ENCODE assay signal across 14 cellular contexts in the genomic region with DNA sequence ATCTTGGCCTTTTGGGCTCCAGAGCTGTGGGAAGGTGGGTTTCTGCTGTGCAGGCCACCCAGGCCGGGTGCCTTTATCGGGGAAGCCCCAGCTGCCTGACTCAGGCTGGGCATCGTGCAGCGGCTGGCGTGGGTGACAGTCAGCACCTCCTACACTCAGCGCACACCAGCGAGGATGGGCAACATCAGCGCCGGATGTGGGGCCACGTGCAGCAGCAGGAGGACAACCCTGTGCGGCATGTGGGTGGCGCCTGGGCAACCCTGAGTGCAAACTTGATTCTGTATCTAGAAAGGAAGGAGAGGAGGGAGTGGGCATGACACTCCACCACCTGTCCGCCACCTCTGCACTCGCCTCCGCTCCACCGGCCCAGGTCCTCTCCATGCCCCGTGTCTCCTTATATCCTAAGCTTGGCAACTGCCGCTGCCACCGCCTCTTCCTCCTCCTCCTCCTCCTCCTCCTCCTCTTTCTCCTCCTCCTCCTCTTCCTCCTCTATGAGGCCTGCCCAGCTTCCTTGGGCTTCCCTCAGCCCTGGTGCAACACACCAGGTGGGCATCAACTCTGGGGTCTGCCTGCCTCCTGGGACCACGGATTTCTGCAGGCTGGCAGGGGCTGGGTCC.
DNase-seq lines count a peak whose midpoint lies in the region; ATAC-seq and TF ChIP-seq lines count a peak whose summit lies in the region.
"Had no signal": no experiment of that assay in that cellular context is flagged by ENCODE, and none has a peak within 500 bp of the region (broad histone marks: within the 10 kb centered on the region; RNA-seq: fewer than 3 reads in every experiment).

No MANE protein-coding gene starts in this region.

- no peaks in the 10 kb centered on the region for H3K4me1 ChIP-seq in CD8-positive, alpha-beta memory T cell (ENCODE audit: insufficient read depth, low read length)
- peaks cover 4 to 13% of the 10 kb centered on the region in 2 donors for H3K4me1 ChIP-seq in neuronal stem cell (ENCODE audit: control insufficient read depth in 2 of 2, insufficient read depth in 1 of 2, low read depth in 1 of 2, low read length in 2 of 2)

- no CpG with 5 or more reads among the region's 20 CpGs for WGBS in neuronal stem cell (ENCODE audit: extremely low coverage in 2 of 2, insufficient read length in 2 of 2, insufficient replicate concordance in 1 of 2), 2 donors
- WGBS in lower leg skin, 2 donors = 89 to 90% methylated on average over 19 to 20 of the region's 20 CpGs

- no peaks in the 10 kb centered on the region for H3K79me1 ChIP-seq in neuronal stem cell (ENCODE audit: low read depth, low read length)

- H3K9me3 ChIP-seq in CD8-positive, alpha-beta memory T cell (ENCODE audit: low read length) = no peaks in the 10 kb centered on the region
- H3K9me3 ChIP-seq in neuronal stem cell (replicated peaks in 1 of 2; ENCODE audit: control insufficient read depth in 2 of 2, insufficient read depth in 1 of 2, low read depth in 1 of 2, low read length in 2 of 2) = no peaks in the 10 kb centered on the region
- H3K9me3 ChIP-seq: testis had no signal

- H3K4me3 ChIP-seq in CD8-positive, alpha-beta memory T cell (ENCODE audit: low read length) = no peak overlapping the region
- no peak overlapping the region for H3K4me3 ChIP-seq in neuronal stem cell (ENCODE audit: low read length in 2 of 2)
- H3K4me3 ChIP-seq in lower leg skin (ENCODE audit: low read depth, poor library complexity, severe bottlenecking) = no peak overlapping the region
- H3K4me3 ChIP-seq: testis had no signal

- no peak for TF ChIP-seq CTCF in lower leg skin (IDR thresholded peaks at IDR 0.05)

- H2BK15ac ChIP-seq in neuronal stem cell (ENCODE audit: low read length) = peak overlapping the region; percentile 89

- no peaks in the 10 kb centered on the region for H3K27me3 ChIP-seq in CD8-positive, alpha-beta memory T cell (ENCODE audit: insufficient read depth, low read length, poor library complexity, severe bottlenecking)
- H3K27me3 ChIP-seq in neuronal stem cell (ENCODE audit: control insufficient read depth in 3 of 3, insufficient read depth in 3 of 3, low read depth in 1 of 3, low read length in 3 of 3) = peaks cover 0 to 29% (median 0%) of the 10 kb centered on the region in 3 experiments
- H3K27me3 ChIP-seq: testis had no signal

- H2BK12ac ChIP-seq in neuronal stem cell (ENCODE audit: low read length) = no peak overlapping the region

- TF ChIP-seq POLR2A in lower leg skin (IDR thresholded peaks at IDR 0.05) = no peak

- H2BK120ac ChIP-seq in neuronal stem cell (ENCODE audit: low read depth, low read length) = no peak overlapping the region

- no peak overlapping the region for H3K27ac ChIP-seq in CD8-positive, alpha-beta memory T cell (ENCODE audit: low read depth, low read length)
- no peak overlapping the region for H3K27ac ChIP-seq in neuronal stem cell (replicated peaks; ENCODE audit: low read length)
- H3K27ac ChIP-seq: testis had no signal

- H2AK5ac ChIP-seq in neuronal stem cell (ENCODE audit: low read depth, low read length) = no peak overlapping the region

- peak overlapping the region; percentile 50 for H3K9ac ChIP-seq in neuronal stem cell (ENCODE audit: low read depth, low read length, poor library complexity)

- no peaks in the 10 kb centered on the region for H3K36me3 Mint-ChIP-seq in activated CD4-positive, alpha-beta T cell treated with anti-CD3 and anti-CD28 coated beads for 36 hours (ENCODE audit: low read depth)
- H3K36me3 Mint-ChIP-seq in CD8-positive, alpha-beta memory T cell = peaks cover 0 to 4% (median 0%) of the 10 kb centered on the region in 3 donors

- H3K4me1 Mint-ChIP-seq in activated CD4-positive, alpha-beta T cell treated with anti-CD3 and anti-CD28 coated beads for 36 hours = no peaks in the 10 kb centered on the region
- peaks cover 0 to 11% (median 10%) of the 10 kb centered on the region in 3 donors for H3K4me1 Mint-ChIP-seq in CD8-positive, alpha-beta memory T cell

- peak; percentile 16 for ATAC-seq in activated CD4-positive, alpha-beta T cell treated with anti-CD3 and anti-CD28 coated beads for 36 hours

- CTCF ChIA-PET in activated CD4-positive, alpha-beta T cell treated with anti-CD3 and anti-CD28 coated beads for 36 hours (lab: Charles Lee) = no interaction called here
- CTCF ChIA-PET in CD8-positive, alpha-beta memory T cell (lab: Charles Lee) = no interaction called here

- intact Hi-C loops in activated CD4-positive, alpha-beta T cell treated with anti-CD3 and anti-CD28 coated beads for 36 hours (cut with DNase I, micrococcal nuclease) = no loop called here
- intact Hi-C loops in lower leg skin (cut with DNase I; ENCODE audit: low total_unique reads) = no loop called here

- H3K4me2 ChIP-seq in neuronal stem cell (ENCODE audit: insufficient read depth, low read length, poor library complexity, severe bottlenecking) = no peak overlapping the region

- peak overlapping the region; percentile 83 for H3K18ac ChIP-seq in neuronal stem cell (ENCODE audit: low read length)

- no peaks in the 10 kb centered on the region for H3K27me3 Mint-ChIP-seq in activated CD4-positive, alpha-beta T cell treated with anti-CD3 and anti-CD28 coated beads for 36 hours
- H3K27me3 Mint-ChIP-seq in CD8-positive, alpha-beta memory T cell = peaks cover 0 to 8% of the 10 kb centered on the region in 2 donors

- no peaks in the 10 kb centered on the region for H3K9me3 Mint-ChIP-seq in activated CD4-positive, alpha-beta T cell treated with anti-CD3 and anti-CD28 coated beads for 36 hours (ENCODE audit: low read depth)
- no peaks in the 10 kb centered on the region for H3K9me3 Mint-ChIP-seq in CD8-positive, alpha-beta memory T cell
- H3K9me3 Mint-ChIP-seq: activated T-helper 2 cell treated with anti-CD3 and anti-CD28 coated beads, Interferon-gamma antibody, Interleukin-2, Interleukin-4, amounts not matched to agents 10 μg/mL and 5 μg/mL and 100 μg/mL, durations not matched to agents 14 hours and 24 hours and 36 hours had no signal

- H3K36me3 ChIP-seq in CD8-positive, alpha-beta memory T cell (ENCODE audit: insufficient read depth, low read length) = no peaks in the 10 kb centered on the region
- no peaks in the 10 kb centered on the region for H3K36me3 ChIP-seq in neuronal stem cell (replicated peaks in 1 of 2; ENCODE audit: control insufficient read depth in 2 of 2, insufficient read depth in 2 of 2, low read length in 2 of 2)

- peak overlapping the region; percentile 43 for H3K23ac ChIP-seq in neuronal stem cell (ENCODE audit: low read depth, low read length, poor library complexity)

- POLR2A ChIA-PET in activated CD4-positive, alpha-beta T cell treated with anti-CD3 and anti-CD28 coated beads for 36 hours (lab: Charles Lee) = no interaction called here
- POLR2A ChIA-PET in CD8-positive, alpha-beta memory T cell (lab: Charles Lee) = no interaction called here

- H4K91ac ChIP-seq in neuronal stem cell (ENCODE audit: low read depth, low read length, poor library complexity) = no peak overlapping the region

- peak overlapping the region; percentile 38 for H3K14ac ChIP-seq in neuronal stem cell (ENCODE audit: low read length)

- no peak overlapping the region for H3K4me3 Mint-ChIP-seq in activated CD4-positive, alpha-beta T cell treated with anti-CD3 and anti-CD28 coated beads for 36 hours
- H3K4me3 Mint-ChIP-seq in CD8-positive, alpha-beta memory T cell = no peak overlapping the region

- peak overlapping the region; percentile 72 for H4K8ac ChIP-seq in neuronal stem cell (ENCODE audit: low read depth, low read length)

- H2AFZ ChIP-seq in neuronal stem cell (ENCODE audit: low read length) = no peak overlapping the region

- H3K4ac ChIP-seq in neuronal stem cell (ENCODE audit: low read length) = no peak overlapping the region

- no peak overlapping the region for H3K27ac Mint-ChIP-seq in activated CD4-positive, alpha-beta T cell treated with anti-CD3 and anti-CD28 coated beads for 36 hours
- H3K27ac Mint-ChIP-seq in CD8-positive, alpha-beta memory T cell = peak overlapping the region in 3 of 8 donors; percentile 9 to 63 (median 25)
- H3K27ac Mint-ChIP-seq: activated T-helper 2 cell treated with anti-CD3 and anti-CD28 coated beads, Interferon-gamma antibody, Interleukin-2, Interleukin-4, amounts not matched to agents 10 μg/mL and 5 μg/mL and 100 μg/mL, durations not matched to agents 14 hours and 24 hours and 36 hours had no signal

- no peak overlapping the region for H2BK5ac ChIP-seq in neuronal stem cell (ENCODE audit: low read length)

- peak; percentile 18 for DNase-seq in activated CD4-positive, alpha-beta T cell treated with anti-CD3 and anti-CD28 coated beads for 36 hours
- no peak for DNase-seq in activated CD4-positive, alpha-beta T cell treated with anti-CD3 and anti-CD28 coated beads for 1 hour
- DNase-seq in CD8-positive, alpha-beta memory T cell = peak in 4 of 5 donors; percentile 27 to 75 (median 48)
- DNase-seq in T-helper 9 cell = peak; percentile 7
- no peak for DNase-seq in neuronal stem cell (ENCODE audit: low spot score)
- DNase-seq in lower leg skin (ENCODE audit: low spot score in 2 of 2) = no peak
- DNase-seq in EL = no peak
- DNase-seq in cortex of kidney (lab: John Stamatoyannopoulos, UW) = no peak
- DNase-seq: activated CD4-positive, CD25-positive, alpha-beta regulatory T cell; dermis blood vessel endothelial cell; Kasumi-1; NCI-H1694; testis had no signal

Comparison
In these comparisons a context has a peak if more than half of its experiments do, and no peak if none do; other contexts are left out.
1. DNase-seq: peak in activated CD4-positive, alpha-beta T cell treated with anti-CD3 and anti-CD28 coated beads for 36 hours (single experiment), CD8-positive, alpha-beta memory T cell (4 of 5) and T-helper 9 cell (single experiment); none in activated CD4-positive, alpha-beta T cell treated with anti-CD3 and anti-CD28 coated beads for 1 hour (single experiment), neuronal stem cell (single experiment), lower leg skin (0 of 2), EL (single experiment) and cortex of kidney (single experiment).